ENCODE assay signal across 19 cellular contexts in genomic region chr9:8428389-8428788, GRCh38.
A peak's percentile ranks its signal among the peaks of the same experiment; 100 is the strongest.
DNase-seq lines count a peak whose midpoint lies in the region; ATAC-seq and TF ChIP-seq lines count a peak whose summit lies in the region.
"Had no signal": no experiment of that assay in that cellular context is flagged by ENCODE, and none has a peak within 500 bp of the region (broad histone marks: within the 10 kb centered on the region; RNA-seq: fewer than 3 reads in every experiment).

No MANE protein-coding gene starts in this region.

- no peak overlapping the region for H3K4me3 Mint-ChIP-seq in activated T-cell treated with anti-CD3 and anti-CD28 coated beads, Interleukin-2, amount 50 U/mL, for 24 hours
- no peak overlapping the region for H3K4me3 Mint-ChIP-seq in activated T-cell treated with anti-CD3 and anti-CD28 coated beads, Interleukin-2, amount 50 U/mL, for 4 hours
- peak overlapping the region; percentile 63 for H3K4me3 Mint-ChIP-seq in activated naive CD8-positive, alpha-beta T cell treated with anti-CD3 and anti-CD28 coated beads for 36 hours
- H3K4me3 Mint-ChIP-seq: CD14-positive monocyte had no signal

- H3K9me3 ChIP-seq in MM.1S (replicated peaks; ENCODE audit: insufficient read depth, low read length) (no peaks in the 10 kb centered on the region), colonic mucosa (no peaks in the 10 kb centered on the region)
- H3K9me3 ChIP-seq: Caco-2 had no signal

- no peak for DNase-seq in activated T-cell treated with anti-CD3 and anti-CD28 coated beads, Interleukin-2, amount 50 U/mL, for 24 hours
- DNase-seq in activated T-cell treated with anti-CD3 and anti-CD28 coated beads, Interleukin-2, amount 50 U/mL, for 4 hours, result no peak
- DNase-seq in MM.1S, result peak; percentile 9
- DNase-seq in activated naive CD8-positive, alpha-beta T cell treated with anti-CD3 and anti-CD28 coated beads for 36 hours, result no peak
- no peak for DNase-seq in stimulated activated naive CD8-positive, alpha-beta T cell treated with anti-CD3 and anti-CD28 coated beads, Interleukin-15, Interleukin-2, amounts not matched to agents 100 U/mL and 50 U/mL, for 24 hours
- DNase-seq in colonic mucosa, result no peak
- DNase-seq: AML-193, Caco-2, DMS153, EL, NCI-H1048, NCI-H146, NCI-H2081 treated with DMSO at 0.1 percent for 48 hours, NCI-H510A treated with DMSO at 0.1 percent for 48 hours, PC-9 had no signal

- TF ChIP-seq CTCF in MM.1S (IDR thresholded peaks at IDR 0.05; ENCODE audit: low read length) (no peak), colonic mucosa (IDR thresholded peaks at IDR 0.05) (no peak)

- no peaks in the 10 kb centered on the region for H3K27me3 ChIP-seq in MM.1S (replicated peaks; ENCODE audit: insufficient read depth, low read length)
- H3K27me3 ChIP-seq in colonic mucosa, result no peaks in the 10 kb centered on the region

- no peaks in the 10 kb centered on the region for H3K36me3 Mint-ChIP-seq in activated T-cell treated with anti-CD3 and anti-CD28 coated beads, Interleukin-2, amount 50 U/mL, for 24 hours (ENCODE audit: low read depth)
- H3K36me3 Mint-ChIP-seq in activated T-cell treated with anti-CD3 and anti-CD28 coated beads, Interleukin-2, amount 50 U/mL, for 4 hours (ENCODE audit: insufficient read depth), result no peaks in the 10 kb centered on the region
- H3K36me3 Mint-ChIP-seq in activated naive CD8-positive, alpha-beta T cell treated with anti-CD3 and anti-CD28 coated beads for 36 hours, result peaks cover 9% of the 10 kb centered on the region
- H3K36me3 Mint-ChIP-seq: CD14-positive monocyte had no signal

- no peak for ATAC-seq in activated T-cell treated with anti-CD3 and anti-CD28 coated beads, Interleukin-2, amount 50 U/mL, for 4 hours
- ATAC-seq in stimulated activated naive CD8-positive, alpha-beta T cell treated with anti-CD3 and anti-CD28 coated beads, Interleukin-15, Interleukin-2, amounts not matched to agents 100 U/mL and 50 U/mL, for 24 hours, result peak; percentile 34
- no peak for ATAC-seq in esophagus mucosa
- ATAC-seq: HepG2 had no signal

- intact Hi-C loops in colonic mucosa (cut with DNase I), result no loop called here

- H3K27me3 Mint-ChIP-seq in activated T-cell treated with anti-CD3 and anti-CD28 coated beads, Interleukin-2, amount 50 U/mL, for 24 hours, result no peaks in the 10 kb centered on the region
- H3K27me3 Mint-ChIP-seq in activated T-cell treated with anti-CD3 and anti-CD28 coated beads, Interleukin-2, amount 50 U/mL, for 4 hours (ENCODE audit: low read depth), result no peaks in the 10 kb centered on the region
- H3K27me3 Mint-ChIP-seq in activated naive CD8-positive, alpha-beta T cell treated with anti-CD3 and anti-CD28 coated beads for 36 hours, result no peaks in the 10 kb centered on the region

- H3K9me3 Mint-ChIP-seq in activated T-cell treated with anti-CD3 and anti-CD28 coated beads, Interleukin-2, amount 50 U/mL, for 24 hours, result no peaks in the 10 kb centered on the region
- H3K9me3 Mint-ChIP-seq in activated T-cell treated with anti-CD3 and anti-CD28 coated beads, Interleukin-2, amount 50 U/mL, for 4 hours, result no peaks in the 10 kb centered on the region
- peaks cover 9% of the 10 kb centered on the region for H3K9me3 Mint-ChIP-seq in activated naive CD8-positive, alpha-beta T cell treated with anti-CD3 and anti-CD28 coated beads for 36 hours

- H3K9me2 ChIP-seq in MM.1S (replicated peaks; ENCODE audit: insufficient read depth, low read length), result no peaks in the 10 kb centered on the region

- H4K20me1 ChIP-seq in MM.1S (ENCODE audit: insufficient read depth, low read length), result no peaks in the 10 kb centered on the region

- H3K36me3 ChIP-seq in MM.1S (replicated peaks; ENCODE audit: insufficient read depth, low read length) (no peaks in the 10 kb centered on the region), colonic mucosa (no peaks in the 10 kb centered on the region)

- H3K4me1 ChIP-seq in MM.1S (ENCODE audit: low read length) (0 out of 2 replicates have a peak, but pooled peaks cover 8% of the 10 kb centered on the region), colonic mucosa (no peaks in the 10 kb centered on the region)
- H3K4me1 ChIP-seq: Caco-2 had no signal

- H3K79me2 ChIP-seq in MM.1S (ENCODE audit: low read length), result no peaks in the 10 kb centered on the region

- H3K27ac ChIP-seq in MM.1S (ENCODE audit: low read length) (no peak overlapping the region), colonic mucosa (no peak overlapping the region)
- H3K27ac ChIP-seq: KMS-11, PC-9 had no signal

- H3K9ac ChIP-seq in MM.1S (ENCODE audit: low read length) (no peak overlapping the region), colonic mucosa (ENCODE audit: low read depth in 2 of 2, low read length in 2 of 2) (no peak overlapping the region)
- H3K9ac ChIP-seq: KMS-11 had no signal

- peak overlapping the region; percentile 71 for H3K27ac Mint-ChIP-seq in activated T-cell treated with anti-CD3 and anti-CD28 coated beads, Interleukin-2, amount 50 U/mL, for 24 hours
- H3K27ac Mint-ChIP-seq in activated naive CD8-positive, alpha-beta T cell treated with anti-CD3 and anti-CD28 coated beads for 36 hours, result peak overlapping the region; percentile 93
- H3K27ac Mint-ChIP-seq: CD14-positive monocyte had no signal

- no peaks in the 10 kb centered on the region for H3F3A ChIP-seq in MM.1S (ENCODE audit: insufficient read depth, low read length)

- peaks cover 43% of the 10 kb centered on the region for H3K4me1 Mint-ChIP-seq in activated T-cell treated with anti-CD3 and anti-CD28 coated beads, Interleukin-2, amount 50 U/mL, for 24 hours (ENCODE audit: low read depth)
- peaks cover 26% of the 10 kb centered on the region for H3K4me1 Mint-ChIP-seq in activated T-cell treated with anti-CD3 and anti-CD28 coated beads, Interleukin-2, amount 50 U/mL, for 4 hours (ENCODE audit: low read depth)
- peaks cover 53% of the 10 kb centered on the region for H3K4me1 Mint-ChIP-seq in activated naive CD8-positive, alpha-beta T cell treated with anti-CD3 and anti-CD28 coated beads for 36 hours
- H3K4me1 Mint-ChIP-seq: CD14-positive monocyte had no signal

- no peak overlapping the region for H2AFZ ChIP-seq in MM.1S (ENCODE audit: low read length)
- H2AFZ ChIP-seq: PC-9 had no signal

- H3K4me2 ChIP-seq in MM.1S (ENCODE audit: low read depth, low read length), result no peak overlapping the region
- H3K4me2 ChIP-seq: KMS-11, PC-9 had no signal

- no peak overlapping the region for H3K4me3 ChIP-seq in MM.1S (ENCODE audit: low read length)
- no peak overlapping the region for H3K4me3 ChIP-seq in colonic mucosa
- H3K4me3 ChIP-seq: PC-9 had no signal
